28 cellular contexts compared by ENCODE assay signal in the genomic region with DNA sequence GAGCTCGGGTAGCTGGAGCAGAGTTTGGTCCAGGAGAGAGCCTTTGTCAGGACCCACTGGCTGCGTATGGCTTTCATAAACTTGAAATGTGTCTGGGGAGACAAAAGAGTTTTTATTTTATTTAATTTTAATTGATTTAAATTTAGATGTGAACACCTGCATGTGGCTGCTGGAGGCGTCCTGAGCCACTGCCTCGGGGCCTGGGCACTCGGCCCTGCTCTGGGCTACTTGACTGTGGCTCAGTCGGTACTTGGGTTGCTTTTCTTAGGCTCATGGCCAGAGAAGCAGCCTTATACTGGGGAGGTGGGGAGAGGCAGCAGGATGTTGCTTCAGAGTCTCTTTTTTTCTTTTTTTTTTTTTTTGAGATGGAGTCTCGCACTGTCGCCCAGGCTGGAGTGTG.
"Had no signal": no experiment of that assay in that cellular context is flagged by ENCODE, and none has a peak within 500 bp of the region (broad histone marks: within the 10 kb centered on the region; RNA-seq: fewer than 3 reads in every experiment).

No MANE protein-coding gene starts in this region.

- DNase-seq: stimulated activated CD4-positive, alpha-beta T cell treated with anti-CD3 and anti-CD28 coated beads, Interleukin-2, amount 100 ng/mL, for 48 hours; stimulated activated CD4-positive, alpha-beta T cell treated with anti-CD3 and anti-CD28 coated beads, Interleukin-4, amount 100 ng/mL, for 1 hour; stimulated activated CD4-positive, alpha-beta T cell treated with anti-CD3 and anti-CD28 coated beads, Interleukin-4, amount 100 ng/mL, for 24 hours; stimulated activated CD4-positive, alpha-beta T cell treated with anti-CD3 and anti-CD28 coated beads, Interleukin-4, amount 100 ng/mL, for 4 hours; stimulated activated CD8-positive, alpha-beta memory T cell treated with anti-CD3 and anti-CD28 coated beads, Interleukin-4, amount 100 ng/mL, for 48 hours; stimulated activated naive B cell treated with anti-CD40 and anti-IgM and Interleukin-4, amounts not matched to agents 10 μg/mL and 1 μg/mL and 100 μg/mL, for 72 hours; stimulated activated naive CD4-positive, alpha-beta T cell; stimulated activated naive CD4-positive, alpha-beta T cell treated with Interleukin-2 at 50 U/mL for 16 hours; stimulated activated naive CD8-positive, alpha-beta T cell treated with anti-CD3 and anti-CD28 coated beads, Interleukin-15, amount 100 ng/mL, for 72 hours; stimulated activated naive CD8-positive, alpha-beta T cell treated with anti-CD3 and anti-CD28 coated beads, Interleukin-15, Interleukin-2, amounts not matched to agents 100 U/mL and 50 U/mL, for 24 hours; stomach; substantia nigra; testis; thyroid gland; tibial artery; transverse colon; trophoblast cell; upper lobe of left lung; upper lobe of right lung; uterus had no signal

- H3K4me1 Mint-ChIP-seq: stimulated activated effector memory CD8-positive, alpha-beta T cell treated with anti-CD3 and anti-CD28 coated beads, Interleukin-12 subunit alpha, Interleukin-12 subunit beta, amount 100 ng/mL, for 72 hours; stimulated activated memory B cell treated with anti-CD40 and anti-IgM and Interleukin-4, amounts not matched to agents 10 μg/mL and 1 μg/mL and 100 μg/mL, for 72 hours; stimulated activated naive B cell treated with anti-CD40 and anti-IgM and Interleukin-4, amounts not matched to agents 10 μg/mL and 1 μg/mL and 100 μg/mL, for 72 hours; stimulated activated naive CD8-positive, alpha-beta T cell treated with anti-CD3 and anti-CD28 coated beads, Interleukin-15, amount 100 ng/mL, for 72 hours had no signal

- H3K4me3 ChIP-seq: stomach, suprapubic skin, testis, thoracic aorta, thyroid gland, tibial artery, tibial nerve, transverse colon, upper lobe of left lung, upper lobe of right lung, uterus, vagina had no signal

- H3K36me3 ChIP-seq: stomach, suprapubic skin, thoracic aorta, thyroid gland, tibial artery, tibial nerve, transverse colon, upper lobe of left lung, upper lobe of right lung, uterus, vagina had no signal

- H3K4me3 Mint-ChIP-seq: stimulated activated effector memory CD8-positive, alpha-beta T cell treated with anti-CD3 and anti-CD28 coated beads, Interleukin-12 subunit alpha, Interleukin-12 subunit beta, amount 100 ng/mL, for 72 hours; stimulated activated memory B cell treated with anti-CD40 and anti-IgM and Interleukin-4, amounts not matched to agents 10 μg/mL and 1 μg/mL and 100 μg/mL, for 72 hours; stimulated activated naive B cell treated with anti-CD40 and anti-IgM and Interleukin-4, amounts not matched to agents 10 μg/mL and 1 μg/mL and 100 μg/mL, for 72 hours; stimulated activated naive CD8-positive, alpha-beta T cell treated with anti-CD3 and anti-CD28 coated beads, Interleukin-15, amount 100 ng/mL, for 72 hours; stimulated activated naive CD8-positive, alpha-beta T cell treated with anti-CD3 and anti-CD28 coated beads, Interleukin-15, Interleukin-2, amounts not matched to agents 100 ng/mL and 50 ng/mL, for 24 hours; type B pancreatic cell had no signal

- H3K27me3 ChIP-seq: stomach, suprapubic skin, testis, thyroid gland, tibial artery, tibial nerve, transverse colon, upper lobe of left lung, upper lobe of right lung, uterus, vagina had no signal

- H3K27ac ChIP-seq: stomach, suprapubic skin, testis, thoracic aorta, thyroid gland, tibial artery, tibial nerve, transverse colon, upper lobe of left lung, upper lobe of right lung, uterus, vagina had no signal

- H3K27ac Mint-ChIP-seq: stimulated activated effector memory CD8-positive, alpha-beta T cell treated with anti-CD3 and anti-CD28 coated beads, Interleukin-12 subunit alpha, Interleukin-12 subunit beta, amount 100 ng/mL, for 72 hours; stimulated activated memory B cell treated with anti-CD40 and anti-IgM and Interleukin-4, amounts not matched to agents 10 μg/mL and 1 μg/mL and 100 μg/mL, for 72 hours; stimulated activated naive B cell treated with anti-CD40 and anti-IgM and Interleukin-4, amounts not matched to agents 10 μg/mL and 1 μg/mL and 100 μg/mL, for 72 hours; stimulated activated naive CD8-positive, alpha-beta T cell treated with anti-CD3 and anti-CD28 coated beads, Interleukin-15, amount 100 ng/mL, for 72 hours; stimulated activated naive CD8-positive, alpha-beta T cell treated with anti-CD3 and anti-CD28 coated beads, Interleukin-15, Interleukin-2, amounts not matched to agents 100 ng/mL and 50 ng/mL, for 24 hours; type B pancreatic cell had no signal

- ATAC-seq: stimulated activated effector memory CD8-positive, alpha-beta T cell treated with anti-CD3 and anti-CD28 coated beads, Interleukin-12 subunit alpha, Interleukin-12 subunit beta, amount 100 ng/mL, for 72 hours; stimulated activated memory B cell treated with anti-CD40 and anti-IgM and Interleukin-4, amounts not matched to agents 10 μg/mL and 1 μg/mL and 100 μg/mL, for 72 hours; stimulated activated naive B cell treated with anti-CD40 and anti-IgM and Interleukin-4, amounts not matched to agents 10 μg/mL and 1 μg/mL and 100 μg/mL, for 72 hours; stimulated activated naive CD8-positive, alpha-beta T cell treated with anti-CD3 and anti-CD28 coated beads, Interleukin-15, amount 100 ng/mL, for 72 hours; stimulated activated naive CD8-positive, alpha-beta T cell treated with anti-CD3 and anti-CD28 coated beads, Interleukin-15, Interleukin-2, amounts not matched to agents 100 U/mL and 50 U/mL, for 24 hours; upper lobe of right lung had no signal

- H3K4me1 ChIP-seq: testis, thyroid gland, tibial artery, tibial nerve, transverse colon, upper lobe of left lung, upper lobe of right lung, uterus had no signal

- H3K9me3 Mint-ChIP-seq: stimulated activated effector memory CD8-positive, alpha-beta T cell treated with anti-CD3 and anti-CD28 coated beads, Interleukin-12 subunit alpha, Interleukin-12 subunit beta, amount 100 ng/mL, for 72 hours; stimulated activated memory B cell treated with anti-CD40 and anti-IgM and Interleukin-4, amounts not matched to agents 10 μg/mL and 1 μg/mL and 100 μg/mL, for 72 hours; stimulated activated naive B cell treated with anti-CD40 and anti-IgM and Interleukin-4, amounts not matched to agents 10 μg/mL and 1 μg/mL and 100 μg/mL, for 72 hours; stimulated activated naive CD8-positive, alpha-beta T cell treated with anti-CD3 and anti-CD28 coated beads, Interleukin-15, amount 100 ng/mL, for 72 hours; stimulated activated naive CD8-positive, alpha-beta T cell treated with anti-CD3 and anti-CD28 coated beads, Interleukin-15, Interleukin-2, amounts not matched to agents 100 ng/mL and 50 ng/mL, for 24 hours; type B pancreatic cell had no signal

- H3K27me3 Mint-ChIP-seq: stimulated activated memory B cell treated with anti-CD40 and anti-IgM and Interleukin-4, amounts not matched to agents 10 μg/mL and 1 μg/mL and 100 μg/mL, for 72 hours; stimulated activated naive B cell treated with anti-CD40 and anti-IgM and Interleukin-4, amounts not matched to agents 10 μg/mL and 1 μg/mL and 100 μg/mL, for 72 hours; stimulated activated naive CD8-positive, alpha-beta T cell treated with anti-CD3 and anti-CD28 coated beads, Interleukin-15, Interleukin-2, amounts not matched to agents 100 ng/mL and 50 ng/mL, for 24 hours had no signal

- H3K36me3 Mint-ChIP-seq: stimulated activated effector memory CD8-positive, alpha-beta T cell treated with anti-CD3 and anti-CD28 coated beads, Interleukin-12 subunit alpha, Interleukin-12 subunit beta, amount 100 ng/mL, for 72 hours; stimulated activated memory B cell treated with anti-CD40 and anti-IgM and Interleukin-4, amounts not matched to agents 10 μg/mL and 1 μg/mL and 100 μg/mL, for 72 hours; stimulated activated naive B cell treated with anti-CD40 and anti-IgM and Interleukin-4, amounts not matched to agents 10 μg/mL and 1 μg/mL and 100 μg/mL, for 72 hours; type B pancreatic cell had no signal

- H3K9me3 ChIP-seq: stomach, suprapubic skin, testis, thoracic aorta, thyroid gland, tibial artery, tibial nerve, transverse colon, upper lobe of left lung, upper lobe of right lung, uterus, vagina had no signal
